2 cellular contexts compared by ENCODE assay signal in genomic region chr15:89751748-89752147, GRCh38.
TF ChIP-seq lines count a peak whose summit lies in the region.

No MANE protein-coding gene starts in this region.

TF ChIP-seq in HCT116, 20 proteins besides CTCF, POLR2A, EP300 and RAD21:
- no peak for TF ChIP-seq ZFX (IDR thresholded peaks at IDR 0.05)
- TF ChIP-seq JUND (IDR thresholded peaks at IDR 0.05) = no peak
- TF ChIP-seq EZH2phosphoT487 (IDR thresholded peaks at IDR 0.05; ENCODE audit: borderline replicate concordance) = no peak
- TF ChIP-seq SRF (IDR thresholded peaks at IDR 0.05; ENCODE audit: low read depth) = no peak
- TF ChIP-seq ELF1 (IDR thresholded peaks at IDR 0.05; ENCODE audit: borderline replicate concordance, low read depth) = no peak
- no peak for TF ChIP-seq TCF7L2 (IDR thresholded peaks at IDR 0.05; ENCODE audit: borderline replicate concordance, extremely low read depth, insufficient read depth, insufficient read length)

TF ChIP-seq in K562, 482 proteins besides CTCF, POLR2A, EP300 and RAD21:
- TF ChIP-seq NELFE (IDR thresholded peaks at IDR 0.05; ENCODE audit: insufficient read depth, insufficient read length) (no peak), OTX1 (CRISPR knock-in tag; IDR thresholded peaks at IDR 0.05) (no peak), KDM5B (IDR thresholded peaks at IDR 0.05; ENCODE audit: insufficient replicate concordance, low read depth, low read length) (peak; percentile 34), CBX2 (IDR thresholded peaks at IDR 0.05; ENCODE audit: insufficient read depth, low read length, poor library complexity, severe bottlenecking) (no peak), BDP1 (IDR thresholded peaks at IDR 0.05; ENCODE audit: insufficient read depth, insufficient read length) (no peak), KLF13 (tag; IDR thresholded peaks at IDR 0.05; ENCODE audit: borderline replicate concordance, low read depth) (no peak)
- TF ChIP-seq, protein P1, sequence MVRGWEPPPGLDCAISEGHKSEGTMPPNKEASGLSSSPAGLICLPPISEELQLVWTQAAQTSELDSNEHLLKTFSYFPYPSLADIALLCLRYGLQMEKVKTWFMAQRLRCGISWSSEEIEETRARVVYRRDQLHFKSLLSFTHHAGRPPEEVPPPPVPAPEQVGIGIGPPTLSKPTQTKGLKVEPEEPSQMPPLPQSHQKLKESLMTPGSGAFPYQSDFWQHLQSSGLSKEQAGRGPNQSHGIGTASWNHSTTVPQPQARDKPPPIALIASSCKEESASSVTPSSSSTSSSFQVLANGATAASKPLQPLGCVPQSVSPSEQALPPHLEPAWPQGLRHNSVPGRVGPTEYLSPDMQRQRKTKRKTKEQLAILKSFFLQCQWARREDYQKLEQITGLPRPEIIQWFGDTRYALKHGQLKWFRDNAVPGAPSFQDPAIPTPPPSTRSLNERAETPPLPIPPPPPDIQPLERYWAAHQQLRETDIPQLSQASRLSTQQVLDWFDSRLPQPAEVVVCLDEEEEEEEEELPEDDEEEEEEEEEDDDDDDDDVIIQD (CRISPR knock-in tag; IDR thresholded peaks at IDR 0.05) = no peak
